In genomic region chr1:228736844-228737415, GRCh38 we compare ENCODE assay signal across 9 cellular contexts. TPM values are rescaled to one million over a fixed set of nuclear protein-coding genes. Genes with fewer than 3 reads are reported as not detected.
A peak's percentile ranks its signal among the peaks of the same experiment; 100 is the strongest.
DNase-seq lines count a peak whose midpoint lies in the region; ATAC-seq and TF ChIP-seq lines count a peak whose summit lies in the region.
"Had no signal": no experiment of that assay in that cellular context is flagged by ENCODE, and none has a peak within 500 bp of the region (broad histone marks: within the 10 kb centered on the region; RNA-seq: fewer than 3 reads in every experiment).

No MANE protein-coding gene starts in this region.

- H3K4me1 Mint-ChIP-seq in endodermal cell (peaks cover 9% of the 10 kb centered on the region), neural crest cell (peaks cover 37% of the 10 kb centered on the region)

- peak overlapping the region; percentile 74 for H3K4me3 Mint-ChIP-seq in endodermal cell
- H3K4me3 Mint-ChIP-seq in neural crest cell = peak overlapping the region; percentile 92

- H3K27me3 ChIP-seq in left ventricle myocardium inferior (ENCODE audit: low read depth) (no peaks in the 10 kb centered on the region), endodermal cell (ENCODE audit: control insufficient read depth, insufficient read depth, low read length, poor library complexity, severe bottlenecking) (peaks cover 67% of the 10 kb centered on the region), MM.1S (replicated peaks; ENCODE audit: insufficient read depth, low read length) (no peaks in the 10 kb centered on the region)

- no peak for TF ChIP-seq CTCF in left ventricle myocardium inferior (IDR thresholded peaks at IDR 0.05; ENCODE audit: borderline replicate concordance)
- TF ChIP-seq CTCF in endodermal cell (conservative IDR thresholded peaks at IDR 0.05) = no peak
- TF ChIP-seq CTCF in neural crest cell (conservative IDR thresholded peaks at IDR 0.05) = no peak
- TF ChIP-seq CTCF in MM.1S (IDR thresholded peaks at IDR 0.05; ENCODE audit: low read length) = no peak

- H3K36me3 ChIP-seq in left ventricle myocardium inferior (peaks cover 6% of the 10 kb centered on the region), endodermal cell (ENCODE audit: control insufficient read depth, insufficient read depth, low read length) (no peaks in the 10 kb centered on the region), MM.1S (replicated peaks; ENCODE audit: insufficient read depth, low read length) (no peaks in the 10 kb centered on the region)

- DNase-seq in left ventricle myocardium inferior (no peak), Right ventricle myocardium superior (no peak), endodermal cell (peak; percentile 26), neural crest cell (ENCODE audit: low read depth, low spot score) (no peak), DMS153 treated with DMSO at 0.1 percent for 48 hours (lab: John Stamatoyannopoulos, UW; ENCODE audit: unreplicated experiment) (no peak), MM.1S (no peak)
- no peak for DNase-seq in NK-92 treated with Interleukin-12 subunit alpha and Interleukin-12 subunit beta, amount 100 ng/mL, for 24 hours (lab: John Stamatoyannopoulos, UW)
- DNase-seq: NCI-H1092 had no signal

- H3K4me1 ChIP-seq in left ventricle myocardium inferior (peaks cover 37% of the 10 kb centered on the region), endodermal cell (ENCODE audit: control insufficient read depth, insufficient read depth, low read length) (peaks cover 4% of the 10 kb centered on the region), MM.1S (ENCODE audit: low read length) (no peaks in the 10 kb centered on the region)

- no peaks in the 10 kb centered on the region for H4K20me1 ChIP-seq in MM.1S (ENCODE audit: insufficient read depth, low read length)

- H3F3A ChIP-seq in MM.1S (ENCODE audit: insufficient read depth, low read length) = no peaks in the 10 kb centered on the region

- H3K27ac ChIP-seq in left ventricle myocardium inferior (replicated peaks) = peak overlapping the region; percentile 93
- H3K27ac ChIP-seq in endodermal cell (ENCODE audit: low read depth, low read length) = no peak overlapping the region
- no peak overlapping the region for H3K27ac ChIP-seq in MM.1S (ENCODE audit: low read length)

- no peak overlapping the region for H3K4me2 ChIP-seq in MM.1S (ENCODE audit: low read depth, low read length)

- no peaks in the 10 kb centered on the region for H3K79me2 ChIP-seq in MM.1S (ENCODE audit: low read length)

- H3K27me3 Mint-ChIP-seq in endodermal cell (ENCODE audit: insufficient read depth) (peaks cover 33% of the 10 kb centered on the region), neural crest cell (ENCODE audit: low read depth) (peaks cover 33% of the 10 kb centered on the region)

- H2AFZ ChIP-seq in MM.1S (ENCODE audit: low read length) = no peak overlapping the region

- H3K9me3 ChIP-seq in left ventricle myocardium inferior (replicated peaks) (no peaks in the 10 kb centered on the region), endodermal cell (ENCODE audit: control insufficient read depth, low read length) (no peaks in the 10 kb centered on the region), MM.1S (replicated peaks; ENCODE audit: insufficient read depth, low read length) (no peaks in the 10 kb centered on the region)

- WGBS in endodermal cell (ENCODE audit: insufficient coverage in 1 of 2, insufficient read length in 1 of 2), 2 experiments = 63 to 80% methylated on average over 3 of the region's 4 CpGs

- H3K36me3 Mint-ChIP-seq in endodermal cell (ENCODE audit: low read depth) (peaks cover 25% of the 10 kb centered on the region), neural crest cell (ENCODE audit: low read depth) (peaks cover 10% of the 10 kb centered on the region)

- H3K9me3 Mint-ChIP-seq in endodermal cell = no peaks in the 10 kb centered on the region
- H3K9me3 Mint-ChIP-seq in neural crest cell = no peaks in the 10 kb centered on the region

- H3K4me3 ChIP-seq in left ventricle myocardium inferior = peak overlapping the region; percentile 89
- H3K4me3 ChIP-seq in endodermal cell (ENCODE audit: low read length) = peak overlapping the region; percentile 77
- no peak overlapping the region for H3K4me3 ChIP-seq in MM.1S (ENCODE audit: low read length)

- H3K9ac ChIP-seq in endodermal cell (ENCODE audit: extremely low read depth, low read length, poor library complexity, severe bottlenecking) (no peak overlapping the region), MM.1S (ENCODE audit: low read length) (no peak overlapping the region)

- no peak overlapping the region for H3K27ac Mint-ChIP-seq in endodermal cell
- H3K27ac Mint-ChIP-seq in neural crest cell (ENCODE audit: unreplicated experiment) = no peak overlapping the region

- intact Hi-C loops in left ventricle myocardium inferior (cut with micrococcal nuclease) (loop anchor here (10.0 kb wide), 1 partner anchor 418 kb away; no protein-coding TSS in a partner anchor), Right ventricle myocardium superior (cut with DNase I) (loop anchor here (5.0 kb wide), 2 partner anchors 420 to 490 kb away; no protein-coding TSS in a partner anchor)

- no peak for ATAC-seq in Right ventricle myocardium superior (ENCODE audit: poor library complexity)
- ATAC-seq in esophagus mucosa = no peak

- no peaks in the 10 kb centered on the region for H3K9me2 ChIP-seq in MM.1S (replicated peaks; ENCODE audit: insufficient read depth, low read length)

RNA-seq across cellular contexts. Expression of gene RHOU, which starts 1.7 kb away (rescaled TPM):
- total RNA-seq in left ventricle myocardium inferior (5.1 TPM), Right ventricle myocardium superior (4.2 TPM), endodermal cell (10 to 100 TPM in 1 of 2 donors, 1 to 10 TPM in 1; 9.0 to 12.0 TPM), neural crest cell (20.1 and 20.5 TPM in 2 replicates), esophagus mucosa (2.1 TPM)
- polyA plus RNA-seq in endodermal cell (2013, experiment 1 of 2) = 26.4 TPM
- polyA plus RNA-seq in endodermal cell (2013, experiment 2 of 2) = 24.9 TPM
